In genomic region chr16:10206215-10206614, GRCh38 we compare ENCODE assay signal across 19 cellular contexts. TPM values are rescaled to one million over a fixed set of nuclear protein-coding genes. Genes with fewer than 3 reads are reported as not detected.
A peak's percentile ranks its signal among the peaks of the same experiment; 100 is the strongest.
DNase-seq lines count a peak whose midpoint lies in the region; ATAC-seq and TF ChIP-seq lines count a peak whose summit lies in the region.
"Had no signal": no experiment of that assay in that cellular context is flagged by ENCODE, and none has a peak within 500 bp of the region (broad histone marks: within the 10 kb centered on the region; RNA-seq: fewer than 3 reads in every experiment).

No MANE protein-coding gene starts in this region.

- intact Hi-C loops in activated CD4-positive, alpha-beta T cell treated with anti-CD3 and anti-CD28 coated beads for 36 hours (cut with DNase I, micrococcal nuclease) = no loop called here

- CTCF ChIA-PET in activated CD4-positive, alpha-beta T cell treated with anti-CD3 and anti-CD28 coated beads for 36 hours (lab: Charles Lee) = interaction anchor here (1.0 kb wide), 1 partner anchor 396 kb away, joined by 3 read pairs; no protein-coding TSS in a partner anchor

- no peak overlapping the region for H3K27ac Mint-ChIP-seq in T-helper 2 cell treated with Interferon-gamma antibody and Interleukin-4, amounts not matched to agents 5 μg/mL and 100 μg/mL, for 36 hours
- no peak overlapping the region for H3K27ac Mint-ChIP-seq in activated CD4-positive, alpha-beta T cell treated with anti-CD3 and anti-CD28 coated beads for 36 hours
- H3K27ac Mint-ChIP-seq: B cell had no signal

- H3K27me3 ChIP-seq in HAP-1 (ENCODE audit: low read depth) = no peaks in the 10 kb centered on the region
- no peaks in the 10 kb centered on the region for H3K27me3 ChIP-seq in effector memory CD4-positive, alpha-beta T cell (replicated peaks; ENCODE audit: control insufficient read depth, insufficient read depth, low read length, poor library complexity, severe bottlenecking)

- H3K36me3 Mint-ChIP-seq in T-helper 2 cell treated with Interferon-gamma antibody and Interleukin-4, amounts not matched to agents 5 μg/mL and 100 μg/mL, for 36 hours (ENCODE audit: low read depth) = no peaks in the 10 kb centered on the region
- H3K36me3 Mint-ChIP-seq in activated CD4-positive, alpha-beta T cell treated with anti-CD3 and anti-CD28 coated beads for 36 hours (ENCODE audit: low read depth) = no peaks in the 10 kb centered on the region

- no peaks in the 10 kb centered on the region for H3K27me3 Mint-ChIP-seq in T-helper 2 cell treated with Interferon-gamma antibody and Interleukin-4, amounts not matched to agents 5 μg/mL and 100 μg/mL, for 36 hours (ENCODE audit: low read depth)
- H3K27me3 Mint-ChIP-seq in activated CD4-positive, alpha-beta T cell treated with anti-CD3 and anti-CD28 coated beads for 36 hours = peaks cover 8% of the 10 kb centered on the region

- no peaks in the 10 kb centered on the region for H3K4me1 ChIP-seq in HAP-1
- no peaks in the 10 kb centered on the region for H3K4me1 ChIP-seq in effector memory CD4-positive, alpha-beta T cell (ENCODE audit: control insufficient read depth, insufficient read depth, low read length, poor library complexity, severe bottlenecking)
- H3K4me1 ChIP-seq: stomach had no signal

- POLR2A ChIA-PET in activated CD4-positive, alpha-beta T cell treated with anti-CD3 and anti-CD28 coated beads for 36 hours (lab: Charles Lee) = no interaction called here

- in situ Hi-C loops in HAP-1 (cut with MboI; ENCODE audit: low sequenced_read_pairs) = no loop called here

- no peak overlapping the region for H3K4me3 Mint-ChIP-seq in T-helper 2 cell treated with Interferon-gamma antibody and Interleukin-4, amounts not matched to agents 5 μg/mL and 100 μg/mL, for 36 hours
- H3K4me3 Mint-ChIP-seq in activated CD4-positive, alpha-beta T cell treated with anti-CD3 and anti-CD28 coated beads for 36 hours = no peak overlapping the region
- H3K4me3 Mint-ChIP-seq: B cell had no signal

- peaks cover 5% of the 10 kb centered on the region for H3K9me3 Mint-ChIP-seq in T-helper 2 cell treated with Interferon-gamma antibody and Interleukin-4, amounts not matched to agents 5 μg/mL and 100 μg/mL, for 36 hours
- no peaks in the 10 kb centered on the region for H3K9me3 Mint-ChIP-seq in activated CD4-positive, alpha-beta T cell treated with anti-CD3 and anti-CD28 coated beads for 36 hours (ENCODE audit: low read depth)

- H3K9me3 ChIP-seq in HAP-1 = no peaks in the 10 kb centered on the region
- no peaks in the 10 kb centered on the region for H3K9me3 ChIP-seq in effector memory CD4-positive, alpha-beta T cell (ENCODE audit: control insufficient read depth, low read length)

- no peak for TF ChIP-seq CTCF in epithelial cell of esophagus (IDR thresholded peaks at IDR 0.05; ENCODE audit: insufficient read depth, low read depth, low read length, missing control alignments)

- ATAC-seq in GM18508 (IDR thresholded peaks at IDR 0.05; ENCODE audit: insufficient read depth, unreplicated experiment) (peak; percentile 70), GM21381 (IDR thresholded peaks at IDR 0.05; ENCODE audit: unreplicated experiment) (peak; percentile 77), HG03159 (IDR thresholded peaks at IDR 0.05; ENCODE audit: unreplicated experiment) (peak; percentile 62)
- ATAC-seq in activated CD4-positive, alpha-beta T cell treated with anti-CD3 and anti-CD28 coated beads for 36 hours = no peak

- H3K27ac ChIP-seq in effector memory CD4-positive, alpha-beta T cell (ENCODE audit: insufficient read depth, low read length, poor library complexity, severe bottlenecking) = no peak overlapping the region
- H3K27ac ChIP-seq: PC-9, skin epidermis, stomach had no signal

- no peak overlapping the region for H3K4me3 ChIP-seq in epithelial cell of esophagus (ENCODE audit: low read length)
- no peak overlapping the region for H3K4me3 ChIP-seq in HAP-1
- H3K4me3 ChIP-seq in effector memory CD4-positive, alpha-beta T cell (ENCODE audit: insufficient read depth, low read depth, low read length, poor library complexity, severe bottlenecking) = no peak overlapping the region
- H3K4me3 ChIP-seq: PC-9, skin epidermis, stomach had no signal

- DNase-seq in epithelial cell of esophagus (ENCODE audit: low read depth) (peak; percentile 5), HAP-1 (ENCODE audit: low spot score in 2 of 2) (no peak)
- DNase-seq in T-helper 2 cell treated with Interferon-gamma antibody and Interleukin-4, amounts not matched to agents 5 μg/mL and 100 μg/mL, for 36 hours (ENCODE audit: low spot score) = no peak
- DNase-seq in effector memory CD4-positive, alpha-beta T cell = no peak
- DNase-seq in activated CD4-positive, alpha-beta T cell treated with anti-CD3 and anti-CD28 coated beads for 36 hours = no peak
- DNase-seq: activated CD8-positive, alpha-beta memory T cell treated with anti-CD3 and anti-CD28 coated beads for 24 hours; activated gamma-delta T cell treated with Interleukin-2 at 50 U/mL for 16 hours; dermis blood vessel endothelial cell; GF-D8; hippocampal formation; NCI-H1930; NCI-H524; stomach had no signal

- no peaks in the 10 kb centered on the region for H3K4me1 Mint-ChIP-seq in T-helper 2 cell treated with Interferon-gamma antibody and Interleukin-4, amounts not matched to agents 5 μg/mL and 100 μg/mL, for 36 hours (ENCODE audit: low read depth)
- H3K4me1 Mint-ChIP-seq in activated CD4-positive, alpha-beta T cell treated with anti-CD3 and anti-CD28 coated beads for 36 hours = no peaks in the 10 kb centered on the region
- H3K4me1 Mint-ChIP-seq: B cell had no signal

- no peaks in the 10 kb centered on the region for H3K36me3 ChIP-seq in HAP-1 (replicated peaks)
- H3K36me3 ChIP-seq in effector memory CD4-positive, alpha-beta T cell (ENCODE audit: control insufficient read depth, insufficient read depth, low read length) = no peaks in the 10 kb centered on the region
- H3K36me3 ChIP-seq: stomach had no signal

RNA-seq across cellular contexts. Expression of gene GRIN2A, which starts 24.0 kb away (rescaled TPM):
- total RNA-seq in activated CD4-positive, alpha-beta T cell treated with anti-CD3 and anti-CD28 coated beads for 36 hours = not detected
- total RNA-seq: dermis blood vessel endothelial cell, PC-9 had no signal
